26 cellular contexts compared by ENCODE assay signal in genomic region chr1:33617451-33617850, GRCh38.
DNase-seq lines count a peak whose midpoint lies in the region; ATAC-seq and TF ChIP-seq lines count a peak whose summit lies in the region.
"Had no signal": no experiment of that assay in that cellular context is flagged by ENCODE, and none has a peak within 500 bp of the region (broad histone marks: within the 10 kb centered on the region; RNA-seq: fewer than 3 reads in every experiment).

No MANE protein-coding gene starts in this region.

- no peaks in the 10 kb centered on the region for H4K20me1 ChIP-seq in BLaER1

- H3K9ac ChIP-seq in BLaER1: no peak overlapping the region

- no peak overlapping the region for H3K27ac Mint-ChIP-seq in osteocyte (ENCODE audit: unreplicated experiment)
- H3K27ac Mint-ChIP-seq: B cell; CD14-positive monocyte; CD4-positive, alpha-beta memory T cell; CD4-positive, CD25-positive, alpha-beta regulatory T cell; CD8-positive, alpha-beta memory T cell had no signal

- H3K27me3 ChIP-seq in BLaER1: no peaks in the 10 kb centered on the region
- H3K27me3 ChIP-seq in lung (ENCODE audit: control insufficient read depth, insufficient read depth): no peaks in the 10 kb centered on the region

- H3K36me3 Mint-ChIP-seq in osteocyte (ENCODE audit: unreplicated experiment): no peaks in the 10 kb centered on the region
- H3K36me3 Mint-ChIP-seq: CD14-positive monocyte; CD4-positive, alpha-beta memory T cell; CD4-positive, CD25-positive, alpha-beta regulatory T cell; CD8-positive, alpha-beta memory T cell had no signal

- no peaks in the 10 kb centered on the region for H3K4me1 Mint-ChIP-seq in osteocyte (ENCODE audit: unreplicated experiment)
- H3K4me1 Mint-ChIP-seq: B cell; CD4-positive, alpha-beta memory T cell; CD8-positive, alpha-beta memory T cell had no signal

- DNase-seq in coronary artery (ENCODE audit: low spot score) (peak; percentile 54), lung (ENCODE audit: low spot score) (peak; percentile 20), osteocyte (ENCODE audit: extremely low spot score, unreplicated experiment) (peak; percentile 73), NAMALWA (ENCODE audit: low spot score) (no peak), activated gamma-delta T cell treated with Interleukin-2 at 50 U/mL for 16 hours (no peak), hypothalamus (lab: John Stamatoyannopoulos, UW) (no peak)
- DNase-seq: AML-193; C1 segment of cervical spinal cord; CD4-positive, alpha-beta memory T cell; CD4-positive, CD25-positive, alpha-beta regulatory T cell; CD8-positive, alpha-beta memory T cell; COR-L47; DMS 273 treated with DMSO at 0.1 percent for 48 hours; DMS153; DMS53; DMS79; DND-41; EL; GDM1 had no signal

- H3K4me3 ChIP-seq in BLaER1: no peak overlapping the region
- H3K4me3 ChIP-seq in coronary artery: no peak overlapping the region
- H3K4me3 ChIP-seq in lung: no peak overlapping the region
- H3K4me3 ChIP-seq: A549, GM12878 had no signal

- WGBS in lung, 2 donors: 87 to 92% methylated on average over 9 of the region's 9 CpGs

- H3K4me2 ChIP-seq in BLaER1: peak overlapping the region; percentile 35
- H3K4me2 ChIP-seq: A549 had no signal

- H3K36me3 ChIP-seq in BLaER1 (no peaks in the 10 kb centered on the region), lung (ENCODE audit: control insufficient read depth in 2 of 2, insufficient read depth in 2 of 2, low read length in 2 of 2) (no peaks in the 10 kb centered on the region)

- no peak overlapping the region for H3K27ac ChIP-seq in BLaER1
- no peak overlapping the region for H3K27ac ChIP-seq in coronary artery
- no peak overlapping the region for H3K27ac ChIP-seq in lung (ENCODE audit: low read depth in 1 of 2, low read length in 1 of 2)
- H3K27ac ChIP-seq: 22Rv1, A549 had no signal

- H3K27me3 Mint-ChIP-seq in osteocyte (ENCODE audit: unreplicated experiment): peaks cover 18% of the 10 kb centered on the region

- TF ChIP-seq CTCF in coronary artery (IDR thresholded peaks at IDR 0.05) (no peak), lung (IDR thresholded peaks at IDR 0.05; ENCODE audit: control extremely low read depth, extremely low read depth) (no peak), osteocyte (IDR thresholded peaks at IDR 0.05) (no peak)

- H3K4me3 Mint-ChIP-seq in osteocyte (ENCODE audit: unreplicated experiment): no peak overlapping the region
- H3K4me3 Mint-ChIP-seq: B cell; CD14-positive monocyte; CD4-positive, alpha-beta memory T cell; CD4-positive, CD25-positive, alpha-beta regulatory T cell; CD8-positive, alpha-beta memory T cell had no signal

- no peaks in the 10 kb centered on the region for H3K9me3 Mint-ChIP-seq in osteocyte (ENCODE audit: unreplicated experiment)
- H3K9me3 Mint-ChIP-seq: CD4-positive, alpha-beta memory T cell; CD8-positive, alpha-beta memory T cell had no signal

- no peaks in the 10 kb centered on the region for H3K9me3 ChIP-seq in BLaER1
- H3K9me3 ChIP-seq in lung (ENCODE audit: control insufficient read depth in 2 of 2, insufficient read depth in 1 of 2, low read length in 1 of 2): no peaks in the 10 kb centered on the region
- H3K9me3 ChIP-seq: A549 had no signal

- H3K4me1 ChIP-seq in BLaER1: peaks cover 26% of the 10 kb centered on the region
- H3K4me1 ChIP-seq in lung (ENCODE audit: control insufficient read depth in 2 of 2, insufficient read depth in 2 of 2, low read length in 2 of 2): no peaks in the 10 kb centered on the region
- H3K4me1 ChIP-seq: A549 had no signal

- ATAC-seq in lung (ENCODE audit: insufficient read depth, low FRiP score) (no peak), HG03469 (IDR thresholded peaks at IDR 0.05; ENCODE audit: unreplicated experiment) (no peak)
- ATAC-seq: A549, GM12878 had no signal

Comparison
In these comparisons a context has a peak if more than half of its experiments do, and no peak if none do; other contexts are left out.
1. DNase-seq: peak in coronary artery (single experiment), lung (single experiment) and osteocyte (single experiment); none in NAMALWA (single experiment), activated gamma-delta T cell treated with Interleukin-2 at 50 U/mL for 16 hours (single experiment) and hypothalamus (0 of 51).